ENCODE assay signal across 15 cellular contexts in the genomic region with DNA sequence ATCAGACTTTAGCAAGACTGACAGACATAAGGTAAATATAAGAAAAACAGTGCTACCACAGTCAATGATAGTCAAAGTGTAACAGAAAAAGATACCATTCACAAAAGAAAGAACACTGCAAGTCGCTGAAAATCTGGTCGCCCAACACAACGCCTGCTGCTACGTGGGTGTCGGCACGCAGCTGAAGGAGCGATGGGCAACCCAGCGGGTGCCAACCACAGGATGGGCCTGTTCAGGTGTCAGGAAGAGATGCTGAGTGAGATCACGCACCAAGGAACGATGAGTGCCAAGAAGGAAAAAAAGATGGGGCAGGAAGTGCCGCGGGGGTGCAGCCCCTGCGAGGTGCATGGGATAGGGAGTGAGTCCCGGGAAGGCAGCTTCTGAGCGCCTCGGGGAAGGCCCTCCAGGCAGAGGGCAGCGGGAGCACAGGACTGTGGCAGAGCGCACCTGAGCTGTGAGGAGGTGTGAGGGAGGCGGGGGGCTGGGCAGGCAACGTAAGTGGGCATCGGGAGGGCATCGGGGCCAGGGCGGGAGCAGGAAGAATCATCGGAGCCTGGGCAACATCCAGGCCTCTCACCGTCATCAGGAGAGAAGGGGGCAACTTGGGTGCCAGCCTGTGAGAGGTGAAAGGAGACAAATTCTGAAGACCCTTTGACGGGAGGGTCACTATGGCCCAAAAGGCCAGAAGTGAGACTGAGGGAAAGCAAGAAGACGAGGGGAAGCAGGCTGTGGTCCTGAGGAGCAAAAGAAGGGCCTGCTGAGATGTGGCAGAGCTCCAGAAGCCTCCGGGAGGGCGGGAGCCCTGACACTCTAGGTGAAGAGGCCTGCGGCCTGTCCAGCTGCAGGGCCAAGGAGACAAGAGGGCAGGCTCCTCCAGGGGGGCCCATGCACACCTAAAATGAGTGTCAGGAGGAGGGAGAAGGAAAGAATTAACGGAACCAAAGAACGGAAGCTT.
"Had no signal": no experiment of that assay in that cellular context is flagged by ENCODE, and none has a peak within 500 bp of the region (broad histone marks: within the 10 kb centered on the region; RNA-seq: fewer than 3 reads in every experiment).

No MANE protein-coding gene starts in this region.

- DNase-seq: activated CD4-positive, alpha-beta T cell treated with anti-CD3 and anti-CD28 coated beads for 4 hours; activated CD8-positive, alpha-beta memory T cell treated with anti-CD3 and anti-CD28 coated beads, Interleukin-2, amount 50 U/mL, for 48 hours; activated CD8-positive, alpha-beta T cell treated with anti-CD3 and anti-CD28 coated beads, Interleukin-2, amount 10 ng/mL, durations not matched to agents 7 days and 5 days; activated effector memory CD4-positive, alpha-beta T cell treated with Interleukin-2 at 50 U/mL for 16 hours; colonic mucosa; effector memory CD4-positive, alpha-beta T cell; lower lobe of right lung; naive B cell; occipital lobe; stimulated activated CD4-positive, alpha-beta T cell treated with anti-CD3 and anti-CD28 coated beads, Interleukin-4, amount 100 ng/mL, for 1 hour; T-helper 9 cell; uterus had no signal

- H3K27me3 ChIP-seq: cardiac muscle cell, colonic mucosa, hepatocyte, uterus had no signal

- ATAC-seq: activated CD8-positive, alpha-beta T cell treated with anti-CD3 and anti-CD28 coated beads, Interleukin-2, amount 10 ng/mL, durations not matched to agents 7 days and 5 days; lower lobe of right lung had no signal

- H3K27ac Mint-ChIP-seq: activated CD8-positive, alpha-beta T cell treated with anti-CD3 and anti-CD28 coated beads, Interleukin-2, amount 10 ng/mL, durations not matched to agents 7 days and 5 days had no signal

- H3K9me3 Mint-ChIP-seq: naive B cell had no signal

- H3K4me3 Mint-ChIP-seq: activated CD8-positive, alpha-beta T cell treated with anti-CD3 and anti-CD28 coated beads, Interleukin-2, amount 10 ng/mL, durations not matched to agents 7 days and 5 days; naive B cell had no signal

- H3K4me3 ChIP-seq: cardiac muscle cell, colonic mucosa, hepatocyte, lower lobe of right lung, uterus had no signal

- H3K4me2 ChIP-seq: hepatocyte had no signal

- H3K36me3 ChIP-seq: colonic mucosa, uterus had no signal

- H3K9me3 ChIP-seq: colonic mucosa, lower lobe of right lung, uterus had no signal

- H3K79me2 ChIP-seq: hepatocyte had no signal

- H3K27me3 Mint-ChIP-seq: naive B cell had no signal

- H2AFZ ChIP-seq: hepatocyte had no signal

- H3K27ac ChIP-seq: cardiac muscle cell, colonic mucosa, epithelial cell of prostate, hepatocyte, lower lobe of right lung, uterus had no signal

- H3K4me1 ChIP-seq: colonic mucosa, lower lobe of right lung, uterus had no signal
